ENCODE assay signal across 9 cellular contexts in the genomic region with DNA sequence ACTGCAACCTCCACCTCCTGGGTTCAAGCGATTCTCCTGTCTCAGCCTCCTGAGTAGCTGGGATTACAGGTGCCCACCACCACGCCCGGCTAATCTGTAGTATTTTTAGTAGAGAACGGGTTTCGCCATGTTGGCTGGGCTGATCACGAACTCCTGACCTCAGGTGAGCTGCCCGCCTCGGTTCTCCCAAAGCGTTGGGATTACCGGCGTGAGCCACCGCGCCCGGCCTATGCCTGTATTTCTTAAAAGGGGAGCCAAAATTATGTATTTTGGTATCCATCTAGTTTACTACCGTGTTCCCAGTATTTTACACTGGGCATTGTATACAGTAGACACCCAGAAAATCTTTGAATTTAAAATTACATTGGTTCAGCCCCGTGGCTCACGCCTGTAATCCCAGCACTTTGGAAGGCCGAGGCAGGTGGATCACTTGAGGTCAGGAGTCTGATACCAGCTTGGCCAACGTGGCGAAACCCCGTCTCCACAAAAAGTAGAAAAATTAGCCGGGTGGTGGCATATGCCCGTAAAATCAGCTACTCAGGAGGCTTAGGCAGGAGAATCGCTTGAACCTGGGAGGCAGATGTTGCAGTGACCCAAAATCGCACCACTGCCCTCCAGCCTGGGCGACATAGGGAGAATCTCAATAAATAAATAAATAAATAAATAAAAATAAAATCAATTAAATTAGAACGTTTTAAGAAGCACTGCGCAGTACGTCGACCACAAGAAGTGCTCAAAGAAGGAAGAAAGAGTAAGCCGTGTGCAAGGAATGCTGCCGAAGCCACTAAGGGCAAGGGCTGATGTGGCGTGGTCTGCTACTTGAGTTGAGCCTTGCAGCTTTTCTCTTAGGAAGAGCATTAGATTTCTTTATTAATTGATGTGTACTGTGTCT.
DNase-seq lines count a peak whose midpoint lies in the region; TF ChIP-seq lines count a peak whose summit lies in the region.
"Had no signal": no experiment of that assay in that cellular context is flagged by ENCODE, and none has a peak within 500 bp of the region (broad histone marks: within the 10 kb centered on the region; RNA-seq: fewer than 3 reads in every experiment).

No MANE protein-coding gene starts in this region.

- H3K4me3 ChIP-seq in GM12864 (ENCODE audit: low read depth, low read length) = peak overlapping the region; percentile 57
- H3K4me3 ChIP-seq in retinal pigment epithelial cell (ENCODE audit: low read length) = peak overlapping the region; percentile 80

- DNase-seq in GM12864 (ENCODE audit: low read depth) (no peak), RWPE1 (ENCODE audit: low spot score) (no peak), epithelial cell of prostate (ENCODE audit: low read depth, low spot score) (no peak), retinal pigment epithelial cell (ENCODE audit: low read depth) (no peak), globus pallidus (ENCODE audit: low spot score) (no peak), ecto neural progenitor cell (ENCODE audit: low spot score) (no peak), NAMALWA (ENCODE audit: low spot score) (no peak), HuH-7 (ENCODE audit: low spot score) (no peak)
- DNase-seq: NCI-H1048 had no signal

- H3K27ac ChIP-seq in RWPE1 (peak overlapping the region; percentile 95), epithelial cell of prostate (peak overlapping the region; percentile 92)

- POLR2A ChIA-PET in RWPE1 (lab: Yijun Ruan, JAX; ENCODE audit: low non-redundant PET) = no interaction called here

- TF ChIP-seq CTCF in GM12864 (IDR thresholded peaks at IDR 0.05; ENCODE audit: low read depth, low read length, missing control alignments) (no peak), RWPE1 (conservative IDR thresholded peaks at IDR 0.05; ENCODE audit: low read depth) (no peak), retinal pigment epithelial cell (conservative IDR thresholded peaks at IDR 0.05; ENCODE audit: low read depth, low read length) (no peak)

- CTCF ChIA-PET in RWPE1 (lab: Yijun Ruan, JAX) = interaction anchor here (1.1 kb wide), 1 partner anchor 35 kb away, joined by 3 read pairs; no protein-coding TSS in a partner anchor
